In genomic region chr3:196422976-196423781, GRCh38 we compare ENCODE assay signal across 9 cellular contexts. TPM values are rescaled to one million over a fixed set of nuclear protein-coding genes. Genes with fewer than 3 reads are reported as not detected.
DNase-seq lines count a peak whose midpoint lies in the region; ATAC-seq and TF ChIP-seq lines count a peak whose summit lies in the region.
"Had no signal": no experiment of that assay in that cellular context is flagged by ENCODE, and none has a peak within 500 bp of the region (broad histone marks: within the 10 kb centered on the region; RNA-seq: fewer than 3 reads in every experiment).

No MANE protein-coding gene starts in this region.

- dilution Hi-C loops in mammary epithelial cell (cut with HindIII; ENCODE audit: low sequenced_read_pairs), result loop anchor here (5.0 to 10.0 kb wide), 2 partner anchors 64 to 78 kb away; no protein-coding TSS in a partner anchor

- H3K9me3 ChIP-seq in breast epithelium (no peaks in the 10 kb centered on the region), mammary epithelial cell (replicated peaks; ENCODE audit: insufficient read depth, low read length) (no peaks in the 10 kb centered on the region)

- CTCF ChIA-PET in MCF 10A (lab: Yijun Ruan, JAX) (interaction anchor here (0.6 kb wide), 2 partner anchors 19 to 87 kb away, joined by 3 read pairs; no protein-coding TSS in a partner anchor), mammary epithelial cell (lab: Charles Lee; ENCODE audit: low non-redundant PET) (no interaction called here)

- intact Hi-C loops in breast epithelium (cut with DNase I; ENCODE audit: low total_unique reads), result no loop called here
- intact Hi-C loops in MCF 10A (cut with micrococcal nuclease), result no loop called here
- intact Hi-C loops in mammary epithelial cell (cut with micrococcal nuclease), result loop anchor here (1.0 kb wide), 1 partner anchor 8 kb away; no protein-coding TSS in a partner anchor

- ATAC-seq in GM19397 (IDR thresholded peaks at IDR 0.05; ENCODE audit: unreplicated experiment), result no peak

- no TSS peak for BruUV-seq in MCF 10A (replicated peaks; lab: Mats Ljungman, UMichigan)
- no TSS peak for BruUV-seq in mammary epithelial cell (replicated peaks; lab: Mats Ljungman, UMichigan)

- H3K27ac Mint-ChIP-seq in MCF 10A (ENCODE audit: low read depth, unreplicated experiment), result no peak overlapping the region

- no peak overlapping the region for H2AFZ ChIP-seq in mammary epithelial cell (ENCODE audit: low read depth, low read length)

- H3K27me3 Mint-ChIP-seq in MCF 10A (ENCODE audit: insufficient read depth, unreplicated experiment), result no peaks in the 10 kb centered on the region

- H3K36me3 ChIP-seq in breast epithelium (no peaks in the 10 kb centered on the region), mammary epithelial cell (ENCODE audit: insufficient read depth, low read length) (no peaks in the 10 kb centered on the region)

- no peak overlapping the region for H3K4me3 Mint-ChIP-seq in MCF 10A (ENCODE audit: unreplicated experiment)

- TF ChIP-seq POLR2A in breast epithelium (IDR thresholded peaks at IDR 0.05), result no peak

- H3K9ac ChIP-seq in mammary epithelial cell (ENCODE audit: insufficient read depth, low read length), result no peak overlapping the region

- no peak overlapping the region for H3K4me2 ChIP-seq in mammary epithelial cell (ENCODE audit: insufficient read depth, low read depth, low read length)

- TF ChIP-seq CTCF in breast epithelium (IDR thresholded peaks at IDR 0.05), result no peak
- no peak for TF ChIP-seq CTCF in MCF 10A (IDR thresholded peaks at IDR 0.05; ENCODE audit: unreplicated experiment)
- TF ChIP-seq CTCF in mammary epithelial cell (conservative IDR thresholded peaks at IDR 0.05 in 1 of 2, IDR thresholded peaks at IDR 0.05 in 1 of 2; ENCODE audit: extremely low read depth in 1 of 2, insufficient read depth in 1 of 2, low read depth in 1 of 2, low read length in 2 of 2), result no peak

- no peaks in the 10 kb centered on the region for H4K20me1 ChIP-seq in mammary epithelial cell (ENCODE audit: insufficient read depth, low read length)

- peaks cover 24% of the 10 kb centered on the region for H3K4me1 Mint-ChIP-seq in MCF 10A (ENCODE audit: insufficient read depth, unreplicated experiment)

- peaks cover 18% of the 10 kb centered on the region for H3K36me3 Mint-ChIP-seq in MCF 10A (ENCODE audit: insufficient read depth, unreplicated experiment)

- in situ Hi-C loops in mammary epithelial cell (cut with MboI; ENCODE audit: low sequenced_read_pairs in 2 of 2), result no loop called here

- DNase-seq in breast epithelium (ENCODE audit: low spot score in 2 of 2), result peak; percentile 44 to 70
- DNase-seq in MCF 10A (ENCODE audit: unreplicated experiment), result no peak
- DNase-seq in mammary epithelial cell, result peak; percentile 40
- DNase-seq in medulla oblongata (ENCODE audit: extremely low spot score), result peak; percentile 38
- no peak for DNase-seq in H4 (ENCODE audit: low spot score)
- DNase-seq in NK-92 (lab: John Stamatoyannopoulos, UW; ENCODE audit: unreplicated experiment), result no peak
- DNase-seq in central memory CD4-positive, alpha-beta T cell, result no peak
- DNase-seq: IMR-90 had no signal

- no peaks in the 10 kb centered on the region for H3K9me3 Mint-ChIP-seq in MCF 10A (ENCODE audit: unreplicated experiment)

- H3K79me2 ChIP-seq in mammary epithelial cell (ENCODE audit: insufficient read depth, low read length), result peaks cover 96% of the 10 kb centered on the region

- peak overlapping the region in 1 of 3 donors; percentile 4 for H3K4me3 ChIP-seq in breast epithelium
- no peak overlapping the region for H3K4me3 ChIP-seq in mammary epithelial cell (replicated peaks in 1 of 3; ENCODE audit: insufficient read depth in 1 of 3, low read depth in 2 of 3, low read length in 3 of 3)

- H3K27me3 ChIP-seq in breast epithelium, result no peaks in the 10 kb centered on the region
- H3K27me3 ChIP-seq in mammary epithelial cell (ENCODE audit: insufficient read depth, low read length), result no peaks in the 10 kb centered on the region

- H3K27ac ChIP-seq in breast epithelium (peak overlapping the region; percentile 52 to 71), mammary epithelial cell (ENCODE audit: insufficient read depth, low read depth, low read length) (no peak overlapping the region)

- 38% methylated on average over 10 of the region's 10 CpGs for WGBS in mammary epithelial cell (ENCODE audit: low coverage, missing lambda C conversion rate)

- POLR2A ChIA-PET in MCF 10A (lab: Yijun Ruan, JAX), result interaction anchor here (2.2 kb wide), 1 partner anchor 8 kb away, joined by 6 read pairs; no protein-coding TSS in a partner anchor

- H3K4me1 ChIP-seq in breast epithelium (peaks cover 0 to 2% of the 10 kb centered on the region in 2 donors), mammary epithelial cell (ENCODE audit: insufficient read depth, low read length) (peaks cover 9% of the 10 kb centered on the region)

RNA-seq across cellular contexts. Expression of gene UBXN7, which starts 9.0 kb away (rescaled TPM):
- 10 to 100 TPM; 21.4 to 25.8 (median 21.6) TPM for total RNA-seq in breast epithelium
- 64.7 and 71.6 TPM in 2 replicates for total RNA-seq in MCF 10A (2022)
- 10 to 100 TPM; 17.7 to 57.3 TPM for total RNA-seq in mammary epithelial cell
- 15.5 TPM for polyA plus RNA-seq in mammary epithelial cell
- 40.1 TPM for polyA minus RNA-seq in mammary epithelial cell
- 8.0 and 10.2 TPM in 2 replicates for total RNA-seq in H4 (2014; rRNA removed; shearing (Covaris generic))

Comparison
In these comparisons a context has a peak if more than half of its experiments do, and no peak if none do; other contexts are left out.
1. DNase-seq: peak in breast epithelium (2 of 2), mammary epithelial cell (single experiment) and medulla oblongata (single experiment); none in MCF 10A (single experiment), H4 (single experiment), NK-92 (single experiment) and central memory CD4-positive, alpha-beta T cell (single experiment).